In the genomic region with DNA sequence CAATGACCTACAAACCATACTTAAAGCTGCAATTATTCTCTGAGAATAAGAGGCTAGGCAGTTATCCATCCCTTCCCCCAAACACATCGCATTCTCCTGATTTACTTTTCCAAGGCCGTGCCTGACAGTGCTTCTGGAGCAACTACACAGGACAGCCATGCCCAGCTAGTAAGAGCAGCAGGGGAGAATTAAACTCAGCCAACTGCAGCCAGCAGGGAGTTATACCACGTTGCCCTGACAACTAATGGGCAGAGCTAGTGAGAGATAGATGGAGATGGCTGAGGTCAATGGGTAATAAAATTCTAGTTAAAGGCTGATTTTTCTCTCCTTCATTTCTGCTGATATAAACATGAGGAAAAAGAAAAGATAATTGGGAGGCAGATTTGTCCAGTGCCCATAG, we compare ENCODE assay signal across 26 cellular contexts.
DNase-seq lines count a peak whose midpoint lies in the region; ATAC-seq, FAIRE-seq and TF ChIP-seq lines count a peak whose summit lies in the region.
"Had no signal": no experiment of that assay in that cellular context is flagged by ENCODE, and none has a peak within 500 bp of the region (broad histone marks: within the 10 kb centered on the region; RNA-seq: fewer than 3 reads in every experiment).

No MANE protein-coding gene starts in this region.

- H3K27me3 ChIP-seq in adrenal gland (no peaks in the 10 kb centered on the region), neural cell (ENCODE audit: insufficient read depth, low read depth, low read length) (no peaks in the 10 kb centered on the region)
- H3K27me3 ChIP-seq: SJCRH30 had no signal

- intact Hi-C loops in adrenal gland (cut with DNase I): no loop called here
- intact Hi-C loops in kidney (cut with DNase I): no loop called here

- TF ChIP-seq CTCF in adrenal gland (IDR thresholded peaks at IDR 0.05): no peak
- TF ChIP-seq CTCF in neural cell (IDR thresholded peaks at IDR 0.05; ENCODE audit: poor library complexity, severe bottlenecking): no peak
- TF ChIP-seq CTCF in kidney (IDR thresholded peaks at IDR 0.05; ENCODE audit: borderline replicate concordance, extremely low read depth, insufficient read depth): no peak

- FAIRE-seq in kidney (lab: Jason Lieb, UNC): no peak
- FAIRE-seq: D721Med, GM12891, HTR-8/SVneo, K562 had no signal

- H3K9me3 ChIP-seq in adrenal gland (replicated peaks in 1 of 3): no peaks in the 10 kb centered on the region
- no peaks in the 10 kb centered on the region for H3K9me3 ChIP-seq in neural cell (ENCODE audit: low read length)
- no peaks in the 10 kb centered on the region for H3K9me3 ChIP-seq in kidney (ENCODE audit: control insufficient read depth in 1 of 2, low read length in 2 of 2)
- H3K9me3 ChIP-seq: SJCRH30 had no signal

- TF ChIP-seq EP300 in neural cell (conservative IDR thresholded peaks at IDR 0.05; ENCODE audit: poor library complexity, severe bottlenecking): peak; percentile 12

- no peaks in the 10 kb centered on the region for H3K36me3 ChIP-seq in adrenal gland (replicated peaks in 1 of 2)
- no peaks in the 10 kb centered on the region for H3K36me3 ChIP-seq in neural cell (ENCODE audit: insufficient read depth, low read length)
- no peaks in the 10 kb centered on the region for H3K36me3 ChIP-seq in kidney (ENCODE audit: control insufficient read depth in 1 of 2, insufficient read depth in 2 of 2, low read length in 2 of 2)
- H3K36me3 ChIP-seq: SJCRH30 had no signal

- 17 to 30% (median 24%) methylated on average over 3 of the region's 3 CpGs for WGBS in adrenal gland, 4 donors

- DNase-seq in NCI-H146 (lab: John Stamatoyannopoulos, UW) (peak; percentile 5), NCI-H146 treated with DMSO at 0.1 percent for 48 hours (lab: John Stamatoyannopoulos, UW; ENCODE audit: unreplicated experiment) (no peak), NCI-H2227 (lab: John Stamatoyannopoulos, UW; ENCODE audit: unreplicated experiment) (peak; percentile 64), adrenal gland (peak; percentile 18 to 62 (median 24)), pons (ENCODE audit: low spot score) (no peak), kidney (no peak)
- DNase-seq: 8988T; GDM1; H7; MV-4-11; NCI-H1105; NCI-H345; NCI-H510A treated with DMSO at 0.1 percent for 48 hours; NCI-H82; NK-92 treated with Interleukin-12 subunit alpha and Interleukin-12 subunit beta, amount 100 ng/mL, for 24 hours; PC-9; SJCRH30; T-helper 17 cell had no signal

- no peak overlapping the region for H3K4me3 ChIP-seq in adrenal gland
- H3K4me3 ChIP-seq in neural cell (ENCODE audit: low read length): no peak overlapping the region
- H3K4me3 ChIP-seq in kidney (ENCODE audit: low read length in 2 of 2): no peak overlapping the region
- H3K4me3 ChIP-seq: K562, PC-9, SJCRH30 had no signal

- H2AFZ ChIP-seq in neural cell (ENCODE audit: low read depth, low read length): no peak overlapping the region
- H2AFZ ChIP-seq: PC-9 had no signal

- H3K9ac ChIP-seq in neural cell (ENCODE audit: low read length) (no peak overlapping the region), kidney (ENCODE audit: low read length in 2 of 2) (no peak overlapping the region)

- no peak overlapping the region for H3K4me2 ChIP-seq in neural cell (ENCODE audit: low read length)
- H3K4me2 ChIP-seq: PC-9 had no signal

- H3K79me2 ChIP-seq in neural cell (replicated peaks; ENCODE audit: insufficient read depth, low read length): no peaks in the 10 kb centered on the region

- H3K4me1 ChIP-seq in adrenal gland (replicated peaks in 1 of 2): no peaks in the 10 kb centered on the region
- no peaks in the 10 kb centered on the region for H3K4me1 ChIP-seq in kidney (ENCODE audit: control insufficient read depth in 1 of 2, insufficient read depth in 1 of 2, low read depth in 1 of 2, low read length in 2 of 2)
- H3K4me1 ChIP-seq: SJCRH30 had no signal

- H3K9me2 ChIP-seq in neural cell (ENCODE audit: insufficient read depth, low read length): no peaks in the 10 kb centered on the region

- H3F3A ChIP-seq in neural cell (ENCODE audit: insufficient read depth, low read length, poor library complexity, severe bottlenecking): no peaks in the 10 kb centered on the region

- TF ChIP-seq POLR2A in adrenal gland (IDR thresholded peaks at IDR 0.05): no peak

- ATAC-seq in HG02610 (IDR thresholded peaks at IDR 0.05; ENCODE audit: unreplicated experiment): no peak
- ATAC-seq: K562, Right ventricle myocardium inferior, SK-N-SH treated with all-trans-retinoic acid at 6 μM for 48 hours, T-helper 17 cell had no signal

- H3K27ac ChIP-seq in adrenal gland (no peak overlapping the region), neural cell (ENCODE audit: low read length) (peak overlapping the region; percentile 35), kidney (ENCODE audit: low read depth in 2 of 2, low read length in 2 of 2) (no peak overlapping the region)
- H3K27ac ChIP-seq: PC-9, SJCRH30 had no signal

- TF ChIP-seq RAD21 in neural cell (conservative IDR thresholded peaks at IDR 0.05): peak; percentile 16

- H4K20me1 ChIP-seq in neural cell (ENCODE audit: insufficient read depth): no peaks in the 10 kb centered on the region

TF ChIP-seq in neural cell, 6 proteins besides CTCF, POLR2A, EP300 and RAD21:
- TF ChIP-seq MXI1 (conservative IDR thresholded peaks at IDR 0.05; ENCODE audit: poor library complexity, severe bottlenecking) (no peak), SMC3 (conservative IDR thresholded peaks at IDR 0.05; ENCODE audit: poor library complexity) (no peak), EZH2 (IDR thresholded peaks at IDR 0.05; ENCODE audit: borderline replicate concordance, insufficient read depth, low read length, poor library complexity, severe bottlenecking) (no peak), POLR2AphosphoS5 (IDR thresholded peaks at IDR 0.05) (no peak), TAF1 (IDR thresholded peaks at IDR 0.05; ENCODE audit: low read depth) (no peak)
- TF ChIP-seq, protein P1, sequence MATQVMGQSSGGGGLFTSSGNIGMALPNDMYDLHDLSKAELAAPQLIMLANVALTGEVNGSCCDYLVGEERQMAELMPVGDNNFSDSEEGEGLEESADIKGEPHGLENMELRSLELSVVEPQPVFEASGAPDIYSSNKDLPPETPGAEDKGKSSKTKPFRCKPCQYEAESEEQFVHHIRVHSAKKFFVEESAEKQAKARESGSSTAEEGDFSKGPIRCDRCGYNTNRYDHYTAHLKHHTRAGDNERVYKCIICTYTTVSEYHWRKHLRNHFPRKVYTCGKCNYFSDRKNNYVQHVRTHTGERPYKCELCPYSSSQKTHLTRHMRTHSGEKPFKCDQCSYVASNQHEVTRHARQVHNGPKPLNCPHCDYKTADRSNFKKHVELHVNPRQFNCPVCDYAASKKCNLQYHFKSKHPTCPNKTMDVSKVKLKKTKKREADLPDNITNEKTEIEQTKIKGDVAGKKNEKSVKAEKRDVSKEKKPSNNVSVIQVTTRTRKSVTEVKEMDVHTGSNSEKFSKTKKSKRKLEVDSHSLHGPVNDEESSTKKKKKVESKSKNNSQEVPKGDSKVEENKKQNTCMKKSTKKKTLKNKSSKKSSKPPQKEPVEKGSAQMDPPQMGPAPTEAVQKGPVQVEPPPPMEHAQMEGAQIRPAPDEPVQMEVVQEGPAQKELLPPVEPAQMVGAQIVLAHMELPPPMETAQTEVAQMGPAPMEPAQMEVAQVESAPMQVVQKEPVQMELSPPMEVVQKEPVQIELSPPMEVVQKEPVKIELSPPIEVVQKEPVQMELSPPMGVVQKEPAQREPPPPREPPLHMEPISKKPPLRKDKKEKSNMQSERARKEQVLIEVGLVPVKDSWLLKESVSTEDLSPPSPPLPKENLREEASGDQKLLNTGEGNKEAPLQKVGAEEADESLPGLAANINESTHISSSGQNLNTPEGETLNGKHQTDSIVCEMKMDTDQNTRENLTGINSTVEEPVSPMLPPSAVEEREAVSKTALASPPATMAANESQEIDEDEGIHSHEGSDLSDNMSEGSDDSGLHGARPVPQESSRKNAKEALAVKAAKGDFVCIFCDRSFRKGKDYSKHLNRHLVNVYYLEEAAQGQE (IDR thresholded peaks at IDR 0.05; ENCODE audit: borderline replicate concordance): peak; percentile 41
TF ChIP-seq in neural cell: peak in this region for 1.

Comparison
In these comparisons a context has a peak if more than half of its experiments do, and no peak if none do; other contexts are left out.
1. DNase-seq: peak in NCI-H146 (single experiment), NCI-H2227 (single experiment) and adrenal gland (7 of 7); none in NCI-H146 treated with DMSO at 0.1 percent for 48 hours (single experiment), pons (single experiment) and kidney (single experiment).